13 cellular contexts compared by ENCODE assay signal in the genomic region with DNA sequence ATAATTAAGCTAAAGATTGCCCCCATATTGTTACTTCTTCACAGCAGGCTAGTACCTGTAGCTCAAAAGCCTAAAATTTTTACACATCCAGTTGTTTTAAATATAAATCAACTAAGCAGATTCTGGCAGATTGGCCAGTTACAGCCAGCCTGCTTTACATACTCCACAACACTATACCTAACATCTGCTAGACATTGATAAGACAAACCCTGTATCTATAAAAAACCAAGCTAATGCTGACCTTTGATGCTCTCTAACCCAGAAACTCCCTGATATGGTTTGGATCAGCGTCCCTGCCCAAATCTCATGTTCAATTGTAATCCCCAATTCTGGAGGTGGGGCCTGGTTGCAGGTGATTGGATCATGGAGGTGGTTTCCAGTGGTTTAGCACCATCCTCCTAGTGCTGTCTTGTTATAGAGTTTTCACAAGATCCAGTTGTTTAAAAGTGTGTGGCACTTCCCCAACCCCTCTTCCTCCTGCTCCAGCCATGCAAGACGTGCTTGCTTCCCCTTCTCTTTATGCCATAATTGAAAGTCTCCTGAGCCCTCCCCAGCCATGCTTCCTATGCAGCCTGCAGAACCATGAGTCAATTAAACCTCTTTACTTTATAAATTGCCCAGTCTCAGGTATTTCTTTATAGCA. TPM values are rescaled to one million over a fixed set of nuclear protein-coding genes. Genes with fewer than 3 reads are reported as not detected.
DNase-seq lines count a peak whose midpoint lies in the region; ATAC-seq and TF ChIP-seq lines count a peak whose summit lies in the region.
"Had no signal": no experiment of that assay in that cellular context is flagged by ENCODE, and none has a peak within 500 bp of the region (broad histone marks: within the 10 kb centered on the region; RNA-seq: fewer than 3 reads in every experiment).

No MANE protein-coding gene starts in this region.

- peak; percentile 19 for ATAC-seq in GM21723 (IDR thresholded peaks at IDR 0.05; ENCODE audit: unreplicated experiment)

- TF ChIP-seq CTCF in fibroblast of the aortic adventitia (IDR thresholded peaks at IDR 0.05; ENCODE audit: insufficient read depth, low read length), result no peak

- H3K4me3 ChIP-seq in fibroblast of the aortic adventitia (ENCODE audit: low read depth, low read length), result no peak overlapping the region
- H3K4me3 ChIP-seq: skin epidermis had no signal

- DNase-seq in CD1c-positive myeloid dendritic cell (ENCODE audit: extremely low spot score) (peak; percentile 58), MV-4-11 (lab: John Stamatoyannopoulos, UW) (peak; percentile 55), fibroblast of the aortic adventitia (ENCODE audit: low read depth) (peak; percentile 7), AG08396 (ENCODE audit: low spot score) (no peak), HK-2 (ENCODE audit: unreplicated experiment) (no peak), NCI-H510A treated with DMSO at 0.1 percent for 48 hours (lab: John Stamatoyannopoulos, UW) (no peak)
- DNase-seq in activated CD4-positive, alpha-beta T cell treated with anti-CD3 and anti-CD28 coated beads for 48 hours, result no peak
- DNase-seq: kidney had no signal

RNA-seq across cellular contexts. Expression of a gene that starts 39.5 kb away (rescaled TPM):
- not detected in 2 replicates for total RNA-seq in fibroblast of the aortic adventitia (ENCODE audit: low replicate concordance)
- total RNA-seq: activated CD8-positive, alpha-beta T cell treated with anti-CD3 and anti-CD28 coated beads, Interleukin-2, amount 10 ng/mL, durations not matched to agents 7 days and 5 days; foreskin keratinocyte; kidney; urinary bladder had no signal

Comparison
In these comparisons a context has a peak if more than half of its experiments do, and no peak if none do; other contexts are left out.
1. DNase-seq: peak in CD1c-positive myeloid dendritic cell (single experiment), MV-4-11 (single experiment) and fibroblast of the aortic adventitia (single experiment); none in activated CD4-positive, alpha-beta T cell treated with anti-CD3 and anti-CD28 coated beads for 48 hours (single experiment), AG08396 (single experiment), HK-2 (single experiment) and NCI-H510A treated with DMSO at 0.1 percent for 48 hours (single experiment).